ENCODE assay signal across 8 cellular contexts in the genomic region with DNA sequence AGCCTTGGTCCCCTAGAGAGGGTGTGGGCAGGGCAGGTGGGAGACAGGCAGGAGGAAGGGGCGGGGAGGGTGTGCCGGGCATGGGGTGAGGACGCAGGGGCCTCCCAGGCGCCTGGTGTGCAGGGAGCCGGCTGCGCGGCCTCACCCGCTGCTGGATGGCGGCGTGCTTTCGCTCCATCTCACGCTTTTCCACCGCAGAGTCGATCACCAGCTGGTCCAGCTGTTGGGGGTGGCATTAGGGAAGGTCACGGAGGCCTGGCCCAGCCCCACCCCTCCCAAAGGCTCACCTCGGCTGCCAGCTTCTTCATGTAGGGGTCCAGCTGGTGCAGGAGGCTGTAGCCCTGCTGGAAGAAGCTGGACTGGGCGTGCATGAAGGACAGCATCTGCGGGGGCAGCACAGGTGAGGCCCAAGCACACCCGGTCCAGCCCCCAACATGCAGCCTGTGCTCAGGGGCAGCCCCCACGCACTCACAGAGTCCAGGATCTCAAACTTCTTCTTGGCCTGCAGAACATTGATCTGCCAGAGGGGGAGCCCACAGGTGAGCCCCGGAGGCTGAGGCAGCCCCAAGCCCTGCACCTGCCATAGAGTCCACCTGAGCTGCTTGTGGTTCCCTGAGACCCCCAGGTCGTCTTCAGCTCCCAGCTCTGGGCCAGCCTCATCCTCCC. TPM values are rescaled to one million over a fixed set of nuclear protein-coding genes. Genes with fewer than 3 reads are reported as not detected.
DNase-seq lines count a peak whose midpoint lies in the region; ATAC-seq, FAIRE-seq and TF ChIP-seq lines count a peak whose summit lies in the region.

No MANE protein-coding gene starts in this region.

- POLR2A ChIA-PET in A549 (lab: Yijun Ruan, JAX) = no interaction called here

- no peak for FAIRE-seq in A549 (lab: Jason Lieb, UNC)

- no peak for TF ChIP-seq EP300 in A549 (IDR thresholded peaks at IDR 0.05)

- in situ Hi-C loops in G401 (cut with HindIII; ENCODE audit: low sequenced_read_pairs) = no loop called here

- no peaks in the 10 kb centered on the region for H3K9me3 ChIP-seq in A549

- TF ChIP-seq RAD21 in A549 (conservative IDR thresholded peaks at IDR 0.05 in 1 of 2, IDR thresholded peaks at IDR 0.05 in 1 of 2) = no peak

- no peak overlapping the region for H3K4me2 ChIP-seq in A549

- peaks cover 10% of the 10 kb centered on the region for H3K4me1 ChIP-seq in A549

- no peak overlapping the region for H3K4me3 ChIP-seq in A549
- no peak overlapping the region for H3K4me3 ChIP-seq in fibroblast of the aortic adventitia (ENCODE audit: low read depth, low read length)

- 79% methylated on average over 20 of the region's 22 CpGs for WGBS in A549 (ENCODE audit: missing lambda C conversion rate)

- TF ChIP-seq POLR2A in A549 (IDR thresholded peaks at IDR 0.05; ENCODE audit: low read length) = no peak

- peak; percentile 40 to 60; a peak in 3 of 6 replicates for ATAC-seq in A549
- ATAC-seq in omental fat pad (ENCODE audit: low FRiP score) = no peak

- TF ChIP-seq CTCF in A549 (IDR thresholded peaks at IDR 0.05) = no peak
- peak; percentile 31 for TF ChIP-seq CTCF in fibroblast of the aortic adventitia (IDR thresholded peaks at IDR 0.05; ENCODE audit: insufficient read depth, low read length)
- no peak for TF ChIP-seq CTCF in omental fat pad (IDR thresholded peaks at IDR 0.05)

- no peak for DNase-seq in A549 (ENCODE audit: low read depth in 1 of 2, low spot score in 1 of 2)
- DNase-seq in G401 (ENCODE audit: low spot score) = peak; percentile 33
- peak; percentile 55 for DNase-seq in RPMI8226
- DNase-seq in fibroblast of the aortic adventitia (ENCODE audit: low read depth) = no peak
- DNase-seq in omental fat pad (ENCODE audit: low spot score) = no peak
- no peak for DNase-seq in 8988T
- DNase-seq in T-helper 9 cell = no peak
- no peak for DNase-seq in H4 (ENCODE audit: low spot score)

- CTCF ChIA-PET in A549 (lab: Yijun Ruan, JAX) = interaction anchor here (0.6 to 2.8 kb wide), 4 partner anchors 9 to 394 kb away, joined by 3 to 18 read pairs (median 6); no protein-coding TSS in a partner anchor

- H3K27ac ChIP-seq in A549 = no peak overlapping the region

TF ChIP-seq in A549, 52 proteins besides CTCF, POLR2A, EP300 and RAD21:
- TF ChIP-seq, protein P1, sequence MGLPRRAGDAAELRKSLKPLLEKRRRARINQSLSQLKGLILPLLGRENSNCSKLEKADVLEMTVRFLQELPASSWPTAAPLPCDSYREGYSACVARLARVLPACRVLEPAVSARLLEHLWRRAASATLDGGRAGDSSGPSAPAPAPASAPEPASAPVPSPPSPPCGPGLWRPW (IDR thresholded peaks at IDR 0.05) = no peak
- TF ChIP-seq, protein P2, sequence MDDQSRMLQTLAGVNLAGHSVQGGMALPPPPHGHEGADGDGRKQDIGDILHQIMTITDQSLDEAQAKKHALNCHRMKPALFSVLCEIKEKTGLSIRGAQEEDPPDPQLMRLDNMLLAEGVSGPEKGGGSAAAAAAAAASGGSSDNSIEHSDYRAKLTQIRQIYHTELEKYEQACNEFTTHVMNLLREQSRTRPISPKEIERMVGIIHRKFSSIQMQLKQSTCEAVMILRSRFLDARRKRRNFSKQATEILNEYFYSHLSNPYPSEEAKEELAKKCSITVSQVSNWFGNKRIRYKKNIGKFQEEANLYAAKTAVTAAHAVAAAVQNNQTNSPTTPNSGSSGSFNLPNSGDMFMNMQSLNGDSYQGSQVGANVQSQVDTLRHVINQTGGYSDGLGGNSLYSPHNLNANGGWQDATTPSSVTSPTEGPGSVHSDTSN (IDR thresholded peaks at IDR 0.05) = no peak
- TF ChIP-seq MAFK (IDR thresholded peaks at IDR 0.05; ENCODE audit: partially characterized antibody) (no peak), HDAC2 (IDR thresholded peaks at IDR 0.05) (no peak), RNF2 (IDR thresholded peaks at IDR 0.05; ENCODE audit: borderline replicate concordance, low read depth) (no peak), CHD2 (IDR thresholded peaks at IDR 0.05; ENCODE audit: low read length, partially characterized antibody) (no peak)

RNA-seq across cellular contexts. Expression of a gene that starts 7.9 kb away (rescaled TPM):
- polyA plus RNA-seq in A549 (2011; rRNA removed) (6.6 and 7.5 TPM in 2 replicates), A549 (2017; fragmentation: RNase III; extraction: RNeasy Plus Mini Kit Qiagen cat#74134 plus additional on column Dnase treatment) (19.7 to 24.2 TPM (median 24.2 TPM) in 3 replicates)
- polyA plus RNA-seq in A549 (2012; cell fraction: cytosol; rRNA removed) = 18.9 and 22.4 TPM in 2 replicates
- polyA plus RNA-seq in A549 (2012; cell fraction: nucleus; rRNA removed) = 230 and 233 TPM in 2 replicates
- 5.6 and 12.5 TPM in 2 replicates for polyA minus RNA-seq in A549 (2011; rRNA and poly(A)+ RNA removed)
- total RNA-seq in G401 (2014; rRNA removed; shearing (Covaris generic)) = 23.6 and 33.8 TPM in 2 replicates
- total RNA-seq in fibroblast of the aortic adventitia (ENCODE audit: low replicate concordance) (43.2 and 106 TPM in 2 replicates), omental fat pad (10 to 100 TPM; 19.2 to 41.8 (median 38.1) TPM)
- total RNA-seq in H4 (2014; rRNA removed; shearing (Covaris generic)) = 10.6 and 16.6 TPM in 2 replicates

RNA-seq across cellular contexts. Expression of a gene that starts 8.6 kb away (rescaled TPM):
- polyA plus RNA-seq in A549 (2011; rRNA removed) (6.2 and 7.4 TPM in 2 replicates), A549 (2017; fragmentation: RNase III; extraction: RNeasy Plus Mini Kit Qiagen cat#74134 plus additional on column Dnase treatment) (14.1 to 15.0 TPM (median 14.6 TPM) in 3 replicates)
- polyA plus RNA-seq in A549 (2012; cell fraction: cytosol; rRNA removed) = 27.6 and 39.0 TPM in 2 replicates
- polyA plus RNA-seq in A549 (2012; cell fraction: nucleus; rRNA removed) = 28.2 and 47.8 TPM in 2 replicates
- 3.8 and 4.9 TPM in 2 replicates for polyA minus RNA-seq in A549 (2011; rRNA and poly(A)+ RNA removed)
- total RNA-seq in G401 (2014; rRNA removed; shearing (Covaris generic)) = 66.7 and 84.9 TPM in 2 replicates
- total RNA-seq in fibroblast of the aortic adventitia (ENCODE audit: low replicate concordance) (21.3 and 25.9 TPM in 2 replicates), omental fat pad (10 to 100 TPM; 15.7 to 26.0 (median 17.5) TPM)
- 24.7 and 29.3 TPM in 2 replicates for total RNA-seq in H4 (2014; rRNA removed; shearing (Covaris generic))

RNA-seq across cellular contexts. Expression of a gene that starts 19.6 kb away (rescaled TPM):
- polyA plus RNA-seq in A549 (2011; rRNA removed) (0.52 and 0.80 TPM in 2 replicates), A549 (2017; fragmentation: RNase III; extraction: RNeasy Plus Mini Kit Qiagen cat#74134 plus additional on column Dnase treatment) (1.7 to 3.5 TPM (median 1.8 TPM) in 3 replicates)
- polyA plus RNA-seq in A549 (2012; cell fraction: cytosol; rRNA removed) = 1.3 and 1.8 TPM in 2 replicates
- polyA plus RNA-seq in A549 (2012; cell fraction: nucleus; rRNA removed) = 16.5 and 23.9 TPM in 2 replicates
- polyA minus RNA-seq in A549 (2011; rRNA and poly(A)+ RNA removed) = 0.44 TPM in 1 of 2 replicates, not detected in the other
- total RNA-seq in G401 (2014; rRNA removed; shearing (Covaris generic)) = 0.71 and 1.2 TPM in 2 replicates
- total RNA-seq in fibroblast of the aortic adventitia (ENCODE audit: low replicate concordance) (0.54 and 0.74 TPM in 2 replicates), omental fat pad (1 to 10 TPM in 3 of 4 donors, under 1 TPM in 1; 0.96 to 4.9 (median 2.7) TPM)
- 0.53 and 1.9 TPM in 2 replicates for total RNA-seq in H4 (2014; rRNA removed; shearing (Covaris generic))

RNA-seq across cellular contexts. Expression of a gene that starts 24.6 kb away (rescaled TPM):
- polyA plus RNA-seq in A549 (2011; rRNA removed) = 41.9 and 44.3 TPM in 2 replicates
- 88.3 and 102 TPM in 2 replicates for polyA plus RNA-seq in A549 (2012; cell fraction: cytosol; rRNA removed)
- polyA plus RNA-seq in A549 (2012; cell fraction: nucleus; rRNA removed) = 344 and 409 TPM in 2 replicates
- polyA plus RNA-seq in A549 (2017; fragmentation: RNase III; extraction: RNeasy Plus Mini Kit Qiagen cat#74134 plus additional on column Dnase treatment) = 62.9 to 71.2 TPM (median 62.9 TPM) in 3 replicates
- polyA minus RNA-seq in A549 (2011; rRNA and poly(A)+ RNA removed) = 116 and 130 TPM in 2 replicates
- 107 and 109 TPM in 2 replicates for total RNA-seq in G401 (2014; rRNA removed; shearing (Covaris generic))
- total RNA-seq in fibroblast of the aortic adventitia (ENCODE audit: low replicate concordance) = 35.0 and 53.1 TPM in 2 replicates
- total RNA-seq in omental fat pad = 100 to 1,000 TPM in 1 of 4 donors, 10 to 100 TPM in 3; 71.9 to 103 (median 86.2) TPM
- total RNA-seq in H4 (2014; rRNA removed; shearing (Covaris generic)) = 76.9 and 88.3 TPM in 2 replicates

RNA-seq across cellular contexts. Expression of a gene that starts 24.8 kb away (rescaled TPM):
- polyA plus RNA-seq in A549 (2011; rRNA removed) (3.9 and 4.3 TPM in 2 replicates), A549 (2017; fragmentation: RNase III; extraction: RNeasy Plus Mini Kit Qiagen cat#74134 plus additional on column Dnase treatment) (10.2 to 11.9 TPM (median 10.7 TPM) in 3 replicates)
- 9.1 and 14.9 TPM in 2 replicates for polyA plus RNA-seq in A549 (2012; cell fraction: cytosol; rRNA removed)
- 10.2 and 16.9 TPM in 2 replicates for polyA plus RNA-seq in A549 (2012; cell fraction: nucleus; rRNA removed)
- polyA minus RNA-seq in A549 (2011; rRNA and poly(A)+ RNA removed) = 3.6 and 3.8 TPM in 2 replicates
- total RNA-seq in G401 (2014; rRNA removed; shearing (Covaris generic)) = 22.5 and 23.5 TPM in 2 replicates
- total RNA-seq in fibroblast of the aortic adventitia (ENCODE audit: low replicate concordance) (9.4 and 17.7 TPM in 2 replicates), omental fat pad (10 to 100 TPM in 2 of 4 donors, 1 to 10 TPM in 2; 8.5 to 18.6 (median 11.5) TPM)
- total RNA-seq in H4 (2014; rRNA removed; shearing (Covaris generic)) = 12.0 and 18.5 TPM in 2 replicates

Comparison
In these comparisons a context has a peak if more than half of its experiments do, and no peak if none do; other contexts are left out.
1. DNase-seq: peak in G401 (single experiment) and RPMI8226 (single experiment); none in A549 (0 of 2), fibroblast of the aortic adventitia (single experiment), omental fat pad (single experiment), 8988T (single experiment), T-helper 9 cell (single experiment) and H4 (single experiment).